Comparison of ENCODE assay signal across 23 cellular contexts in genomic region chr7:17392846-17393245, GRCh38.
DNase-seq lines count a peak whose midpoint lies in the region; ATAC-seq and TF ChIP-seq lines count a peak whose summit lies in the region.
"Had no signal": no experiment of that assay in that cellular context is flagged by ENCODE, and none has a peak within 500 bp of the region (broad histone marks: within the 10 kb centered on the region; RNA-seq: fewer than 3 reads in every experiment).

No MANE protein-coding gene starts in this region.

- H3K4me1 Mint-ChIP-seq in osteocyte (ENCODE audit: unreplicated experiment) = peaks cover 42% of the 10 kb centered on the region
- H3K4me1 Mint-ChIP-seq: activated CD4-positive, alpha-beta T cell treated with anti-CD3 and anti-CD28 coated beads, Interleukin-2, amount 10 ng/mL, durations not matched to agents 24 days and 14 days; activated naive CD4-positive, alpha-beta T cell treated with anti-CD3 and anti-CD28 coated beads, Interleukin-2, amount 50 U/mL, for 24 hours had no signal

- no peak overlapping the region for H3K4me3 Mint-ChIP-seq in osteocyte (ENCODE audit: unreplicated experiment)
- H3K4me3 Mint-ChIP-seq: activated CD4-positive, alpha-beta T cell treated with anti-CD3 and anti-CD28 coated beads, Interleukin-2, amount 10 ng/mL, durations not matched to agents 24 days and 14 days; activated naive CD4-positive, alpha-beta T cell treated with anti-CD3 and anti-CD28 coated beads, Interleukin-2, amount 50 U/mL, for 24 hours; activated T-helper 1 cell treated with anti-CD3 and anti-CD28 coated beads, Interleukin-12 subunit alpha, Interleukin-12 subunit beta, Interleukin-2, Interleukin-4 antibody, amounts not matched to agents 30 ng/mL and 10 ng/mL and 1 ng/mL, durations not matched to agents 14 hours and 24 hours and 36 hours; T-helper 1 cell treated with Interleukin-12 subunit alpha and Interleukin-12 subunit beta and Interleukin-4 antibody, amounts not matched to agents 30 μg/mL and 1 μg/mL, for 36 hours had no signal

- H3K27ac Mint-ChIP-seq in osteocyte (ENCODE audit: unreplicated experiment) = peak overlapping the region; percentile 68
- H3K27ac Mint-ChIP-seq: activated CD4-positive, alpha-beta T cell treated with anti-CD3 and anti-CD28 coated beads, Interleukin-2, amount 10 ng/mL, durations not matched to agents 24 days and 14 days; activated naive CD4-positive, alpha-beta T cell treated with anti-CD3 and anti-CD28 coated beads, Interleukin-2, amount 50 U/mL, for 24 hours; activated T-helper 1 cell treated with anti-CD3 and anti-CD28 coated beads, Interleukin-12 subunit alpha, Interleukin-12 subunit beta, Interleukin-2, Interleukin-4 antibody, amounts not matched to agents 30 ng/mL and 10 ng/mL and 1 ng/mL, durations not matched to agents 14 hours and 24 hours and 36 hours; T-helper 1 cell treated with Interleukin-12 subunit alpha and Interleukin-12 subunit beta and Interleukin-4 antibody, amounts not matched to agents 30 μg/mL and 1 μg/mL, for 36 hours had no signal

- H3K9me3 Mint-ChIP-seq in osteocyte (ENCODE audit: unreplicated experiment) = peaks cover 11% of the 10 kb centered on the region

- peaks cover 11% of the 10 kb centered on the region for H3K36me3 Mint-ChIP-seq in osteocyte (ENCODE audit: unreplicated experiment)
- H3K36me3 Mint-ChIP-seq: activated naive CD4-positive, alpha-beta T cell treated with anti-CD3 and anti-CD28 coated beads, Interleukin-2, amount 50 U/mL, for 24 hours had no signal

- no peak for TF ChIP-seq CTCF in osteocyte (IDR thresholded peaks at IDR 0.05)
- TF ChIP-seq CTCF in GM13976 (IDR thresholded peaks at IDR 0.05; ENCODE audit: borderline replicate concordance, control extremely low read depth, extremely low read depth, insufficient read depth, missing control alignments) = no peak

- no peak for ATAC-seq in esophagus mucosa
- ATAC-seq: body of pancreas; stimulated activated naive CD8-positive, alpha-beta T cell treated with anti-CD3 and anti-CD28 coated beads, Interleukin-15, Interleukin-2, amounts not matched to agents 100 U/mL and 50 U/mL, for 24 hours had no signal

- DNase-seq in EL = peak; percentile 44
- DNase-seq in NCI-H226 = peak; percentile 72
- DNase-seq in fibroblast of gingiva (ENCODE audit: low read depth) = peak; percentile 90
- no peak for DNase-seq in osteocyte (ENCODE audit: extremely low spot score, unreplicated experiment)
- DNase-seq in iPS-NIHi11 (ENCODE audit: low spot score) = no peak
- no peak for DNase-seq in HPDE6-E6E7 (ENCODE audit: extremely low spot score)
- no peak for DNase-seq in GM13976 (ENCODE audit: low spot score)
- DNase-seq: BE2C; body of pancreas; DMS79; NCI-H1417; occipital lobe; retina; SJCRH30; stimulated activated CD4-positive, alpha-beta T cell treated with anti-CD3 and anti-CD28 coated beads, Interleukin-12 subunit alpha, Interleukin-12 subunit beta, amount 100 ng/mL, for 4 hours; stimulated activated CD4-positive, alpha-beta T cell treated with anti-CD3 and anti-CD28 coated beads, Interleukin-4, amount 100 ng/mL, for 4 hours; stimulated activated naive CD8-positive, alpha-beta T cell treated with anti-CD3 and anti-CD28 coated beads, Interleukin-15, Interleukin-2, amounts not matched to agents 100 U/mL and 50 U/mL, for 24 hours; thyroid gland had no signal

- in situ Hi-C loops in GM13976 (cut with MboI; ENCODE audit: low sequenced_read_pairs, unreplicated experiment) = no loop called here

- H3K27me3 Mint-ChIP-seq in osteocyte (ENCODE audit: unreplicated experiment) = no peaks in the 10 kb centered on the region

Comparison
In these comparisons a context has a peak if more than half of its experiments do, and no peak if none do; other contexts are left out.
1. DNase-seq: peak in EL (single experiment), NCI-H226 (single experiment) and fibroblast of gingiva (single experiment); none in osteocyte (single experiment), iPS-NIHi11 (single experiment), HPDE6-E6E7 (single experiment) and GM13976 (single experiment).